In the genomic region with DNA sequence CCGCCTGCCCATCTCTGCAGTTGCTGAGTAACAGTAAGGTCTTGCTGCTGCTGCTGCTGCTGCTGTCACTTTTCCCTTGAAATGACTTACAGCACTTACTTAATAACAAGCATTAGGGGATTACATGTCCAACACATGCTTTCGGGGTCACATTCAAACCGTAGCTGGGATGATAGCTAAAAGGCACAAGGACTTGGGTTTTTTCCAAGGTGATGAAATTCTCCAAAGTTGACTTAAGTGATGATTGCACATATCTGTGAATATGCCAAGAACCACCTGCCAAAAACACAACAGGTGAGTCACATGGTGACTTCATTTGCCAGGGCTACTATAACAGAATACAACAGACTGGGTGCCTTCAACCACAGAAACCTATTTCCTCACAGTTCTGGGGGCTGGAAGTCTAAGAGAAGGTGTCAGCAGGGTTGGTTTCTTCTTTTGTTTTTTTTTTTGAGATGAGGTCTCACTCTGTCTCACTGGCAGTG, we compare ENCODE assay signal across 13 cellular contexts.
A peak's percentile ranks its signal among the peaks of the same experiment; 100 is the strongest.
DNase-seq lines count a peak whose midpoint lies in the region; ATAC-seq and TF ChIP-seq lines count a peak whose summit lies in the region.
"Had no signal": no experiment of that assay in that cellular context is flagged by ENCODE, and none has a peak within 500 bp of the region (broad histone marks: within the 10 kb centered on the region; RNA-seq: fewer than 3 reads in every experiment).

No MANE protein-coding gene starts in this region.

- no peak overlapping the region for H3K4me3 ChIP-seq in naive thymus-derived CD4-positive, alpha-beta T cell (ENCODE audit: low read length)
- H3K4me3 ChIP-seq in effector memory CD4-positive, alpha-beta T cell (ENCODE audit: insufficient read depth, low read depth, low read length, poor library complexity, severe bottlenecking), result no peak overlapping the region
- no peak overlapping the region for H3K4me3 ChIP-seq in WERI-Rb-1 (ENCODE audit: low read depth, low read length)
- H3K4me3 ChIP-seq: vagina had no signal

- no peaks in the 10 kb centered on the region for H3K36me3 ChIP-seq in naive thymus-derived CD4-positive, alpha-beta T cell (ENCODE audit: control insufficient read depth in 2 of 3, insufficient read depth in 3 of 3, low read length in 3 of 3)
- no peaks in the 10 kb centered on the region for H3K36me3 ChIP-seq in effector memory CD4-positive, alpha-beta T cell (ENCODE audit: control insufficient read depth, insufficient read depth, low read length)
- H3K36me3 ChIP-seq in WERI-Rb-1, result no peaks in the 10 kb centered on the region
- H3K36me3 ChIP-seq: vagina had no signal

- no peak overlapping the region for H3K4me3 Mint-ChIP-seq in Calu3 (ENCODE audit: low read depth, unreplicated experiment)
- H3K4me3 Mint-ChIP-seq in naive thymus-derived CD4-positive, alpha-beta T cell, result no peak overlapping the region
- H3K4me3 Mint-ChIP-seq: WTC11 had no signal

- no peaks in the 10 kb centered on the region for H3K27me3 ChIP-seq in naive thymus-derived CD4-positive, alpha-beta T cell (ENCODE audit: control insufficient read depth in 2 of 2, insufficient read depth in 2 of 2, low read length in 2 of 2)
- H3K27me3 ChIP-seq in effector memory CD4-positive, alpha-beta T cell (replicated peaks; ENCODE audit: control insufficient read depth, insufficient read depth, low read length, poor library complexity, severe bottlenecking), result no peaks in the 10 kb centered on the region
- no peaks in the 10 kb centered on the region for H3K27me3 ChIP-seq in WERI-Rb-1 (ENCODE audit: insufficient read depth, low read depth, severe bottlenecking)
- H3K27me3 ChIP-seq: vagina had no signal

- H3K27ac Mint-ChIP-seq in Calu3 (ENCODE audit: unreplicated experiment), result peak overlapping the region; percentile 52
- H3K27ac Mint-ChIP-seq in naive thymus-derived CD4-positive, alpha-beta T cell, result peak overlapping the region in 3 of 9 donors; percentile 38 to 65 (median 52)
- H3K27ac Mint-ChIP-seq: WTC11 had no signal

- H3K27ac ChIP-seq in naive thymus-derived CD4-positive, alpha-beta T cell (ENCODE audit: low read depth, low read length), result no peak overlapping the region
- no peak overlapping the region for H3K27ac ChIP-seq in effector memory CD4-positive, alpha-beta T cell (ENCODE audit: insufficient read depth, low read length, poor library complexity, severe bottlenecking)
- H3K27ac ChIP-seq in WERI-Rb-1, result no peak overlapping the region
- H3K27ac ChIP-seq: vagina had no signal

- DNase-seq in Calu3, result peak; percentile 48
- DNase-seq in NCI-H2029 treated with DMSO at 0.1 percent for 48 hours (lab: John Stamatoyannopoulos, UW), result peak; percentile 50
- peak; percentile 49 for DNase-seq in astrocyte of the hippocampus (ENCODE audit: low read depth, low spot score)
- DNase-seq in naive thymus-derived CD4-positive, alpha-beta T cell, result no peak
- DNase-seq in NCI-H446 (lab: John Stamatoyannopoulos, UW), result no peak
- DNase-seq in SHP77 (lab: John Stamatoyannopoulos, UW), result no peak
- no peak for DNase-seq in effector memory CD4-positive, alpha-beta T cell
- no peak for DNase-seq in WERI-Rb-1
- DNase-seq: GDM1, left colon, NCI-H526 had no signal

- intact Hi-C loops in Calu3 (cut with micrococcal nuclease; ENCODE audit: unreplicated experiment), result no loop called here
- intact Hi-C loops in naive thymus-derived CD4-positive, alpha-beta T cell (cut with micrococcal nuclease), result no loop called here

- H3K36me3 Mint-ChIP-seq in Calu3 (ENCODE audit: insufficient read depth, unreplicated experiment), result peaks cover 5% of the 10 kb centered on the region
- peaks cover 0 to 8% (median 0%) of the 10 kb centered on the region in 5 donors for H3K36me3 Mint-ChIP-seq in naive thymus-derived CD4-positive, alpha-beta T cell
- H3K36me3 Mint-ChIP-seq: WTC11 had no signal

- ATAC-seq in naive thymus-derived CD4-positive, alpha-beta T cell, result peak; percentile 65
- ATAC-seq: left colon, WTC11 had no signal

- no TSS peak for BruUV-seq in Calu3 (replicated peaks; lab: Mats Ljungman, UMichigan)

- TF ChIP-seq CTCF in Calu3 (IDR thresholded peaks at IDR 0.05; ENCODE audit: unreplicated experiment), result no peak
- no peak for TF ChIP-seq CTCF in WERI-Rb-1 (IDR thresholded peaks at IDR 0.05; ENCODE audit: low read depth, low read length)

- H3K9me3 Mint-ChIP-seq in Calu3 (ENCODE audit: low read depth, unreplicated experiment), result no peaks in the 10 kb centered on the region
- H3K9me3 Mint-ChIP-seq in naive thymus-derived CD4-positive, alpha-beta T cell, result peaks cover 0 to 4% (median 0%) of the 10 kb centered on the region in 11 donors
- H3K9me3 Mint-ChIP-seq: WTC11 had no signal

- H3K4me1 Mint-ChIP-seq in Calu3 (ENCODE audit: low read depth, unreplicated experiment), result peaks cover 56% of the 10 kb centered on the region
- H3K4me1 Mint-ChIP-seq in naive thymus-derived CD4-positive, alpha-beta T cell, result peaks cover 6 to 30% (median 22%) of the 10 kb centered on the region in 7 donors

- H3K9me3 ChIP-seq in naive thymus-derived CD4-positive, alpha-beta T cell (ENCODE audit: control insufficient read depth in 2 of 3, low read length in 3 of 3), result no peaks in the 10 kb centered on the region
- H3K9me3 ChIP-seq in effector memory CD4-positive, alpha-beta T cell (ENCODE audit: control insufficient read depth, low read length), result no peaks in the 10 kb centered on the region
- no peaks in the 10 kb centered on the region for H3K9me3 ChIP-seq in WERI-Rb-1 (ENCODE audit: severe bottlenecking)
- H3K9me3 ChIP-seq: vagina had no signal

- POLR2A ChIA-PET in naive thymus-derived CD4-positive, alpha-beta T cell (lab: Charles Lee), result interaction anchor here (1.3 kb wide), 1 partner anchor 122 kb away, joined by 3 read pairs; a partner anchor contains a TSS

- CTCF ChIA-PET in Calu3 (lab: Charles Lee), result interaction anchor here (0.6 kb wide), 1 partner anchor 46 kb away, joined by 4 read pairs; no protein-coding TSS in a partner anchor
- CTCF ChIA-PET in naive thymus-derived CD4-positive, alpha-beta T cell (lab: Charles Lee), result no interaction called here

- peaks cover 2 to 10% of the 10 kb centered on the region in 2 donors for H3K4me1 ChIP-seq in naive thymus-derived CD4-positive, alpha-beta T cell (ENCODE audit: control insufficient read depth in 2 of 2, insufficient read depth in 2 of 2, low read length in 2 of 2)
- peaks cover 12% of the 10 kb centered on the region for H3K4me1 ChIP-seq in effector memory CD4-positive, alpha-beta T cell (ENCODE audit: control insufficient read depth, insufficient read depth, low read length, poor library complexity, severe bottlenecking)

- no peaks in the 10 kb centered on the region for H3K27me3 Mint-ChIP-seq in Calu3 (ENCODE audit: unreplicated experiment)
- H3K27me3 Mint-ChIP-seq in naive thymus-derived CD4-positive, alpha-beta T cell, result peaks cover 0 to 24% (median 0%) of the 10 kb centered on the region in 5 donors

Comparison
In these comparisons a context has a peak if more than half of its experiments do, and no peak if none do; other contexts are left out.
1. DNase-seq: peak in Calu3 (single experiment), NCI-H2029 treated with DMSO at 0.1 percent for 48 hours (single experiment) and astrocyte of the hippocampus (single experiment); none in naive thymus-derived CD4-positive, alpha-beta T cell (0 of 9), NCI-H446 (0 of 2), SHP77 (0 of 2), effector memory CD4-positive, alpha-beta T cell (0 of 3) and WERI-Rb-1 (single experiment).